ENCODE assay signal across 13 cellular contexts in the genomic region with DNA sequence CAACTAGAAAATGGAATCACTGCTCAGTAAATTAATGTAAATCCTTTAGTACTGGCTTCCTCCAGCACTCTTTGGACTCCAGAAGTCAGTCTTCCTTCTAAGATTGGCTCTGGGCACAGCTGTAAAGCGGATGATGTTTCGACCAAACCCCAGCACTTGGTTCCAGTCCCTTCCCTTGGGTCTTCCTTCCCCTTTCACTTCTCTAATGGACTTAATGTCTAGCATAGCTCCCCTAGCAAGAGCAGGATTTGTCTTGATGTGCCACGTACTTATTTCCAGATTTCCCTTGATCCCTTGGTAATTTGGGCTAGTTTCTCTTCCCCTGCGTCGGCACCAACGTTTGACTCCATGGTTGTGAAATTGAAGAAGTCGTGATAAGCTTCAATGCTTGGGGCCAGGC. TPM values are rescaled to one million over a fixed set of nuclear protein-coding genes. Genes with fewer than 3 reads are reported as not detected.
DNase-seq lines count a peak whose midpoint lies in the region; ATAC-seq and TF ChIP-seq lines count a peak whose summit lies in the region.
"Had no signal": no experiment of that assay in that cellular context is flagged by ENCODE, and none has a peak within 500 bp of the region (broad histone marks: within the 10 kb centered on the region; RNA-seq: fewer than 3 reads in every experiment).

No MANE protein-coding gene starts in this region.

- H3K9me3 ChIP-seq in Karpas-422 (ENCODE audit: low read length) (no peaks in the 10 kb centered on the region), spleen (no peaks in the 10 kb centered on the region)
- H3K9me3 ChIP-seq: Peyer's patch had no signal

- peak; percentile 44 for ATAC-seq in GM18498 (IDR thresholded peaks at IDR 0.05; ENCODE audit: unreplicated experiment)
- peak; percentile 62 for ATAC-seq in GM21528 (IDR thresholded peaks at IDR 0.05; ENCODE audit: low FRiP score, unreplicated experiment)
- no peak for ATAC-seq in GM21447 (IDR thresholded peaks at IDR 0.05; ENCODE audit: unreplicated experiment)
- ATAC-seq: stimulated activated naive CD8-positive, alpha-beta T cell treated with anti-CD3 and anti-CD28 coated beads, Interleukin-15, Interleukin-2, amounts not matched to agents 100 U/mL and 50 U/mL, for 24 hours had no signal

- peaks cover 82% of the 10 kb centered on the region for H3K79me2 ChIP-seq in Karpas-422 (ENCODE audit: low read length)

- H3K27me3 ChIP-seq in Karpas-422 (ENCODE audit: low read length) (no peaks in the 10 kb centered on the region), spleen (replicated peaks in 1 of 7) (no peaks in the 10 kb centered on the region)
- H3K27me3 ChIP-seq: Peyer's patch had no signal

- TF ChIP-seq POLR2A in spleen (IDR thresholded peaks at IDR 0.05) = no peak

- intact Hi-C loops in spleen (cut with DNase I; ENCODE audit: low total_unique reads) = no loop called here

- peak overlapping the region; percentile 75 for H3K4me2 ChIP-seq in Karpas-422 (ENCODE audit: low read depth, low read length, poor library complexity, severe bottlenecking)

- H3K4me1 ChIP-seq in Karpas-422 (ENCODE audit: low read length) (peaks cover 77% of the 10 kb centered on the region), spleen (peaks cover 0 to 28% (median 5%) of the 10 kb centered on the region in 6 donors)
- H3K4me1 ChIP-seq: Peyer's patch had no signal

- WGBS in spleen, 5 donors = 55 to 72% (median 68%) methylated on average over 7 of the region's 7 CpGs

- H3K4me3 ChIP-seq in Karpas-422 (ENCODE audit: low read length) (peak overlapping the region; percentile 59), spleen (no peak overlapping the region)
- H3K4me3 ChIP-seq: Peyer's patch had no signal

- H3K9me2 ChIP-seq in Karpas-422 (replicated peaks; ENCODE audit: insufficient read depth, low read length) = no peaks in the 10 kb centered on the region

- H2AFZ ChIP-seq in Karpas-422 (ENCODE audit: low read length) = no peak overlapping the region

- peak overlapping the region; percentile 97 for H3K27ac ChIP-seq in Karpas-422 (ENCODE audit: low read length)
- H3K27ac ChIP-seq in spleen = no peak overlapping the region
- H3K27ac ChIP-seq: Peyer's patch had no signal

- DNase-seq in Karpas-422 = peak; percentile 89
- peak; percentile 87 for DNase-seq in medulla oblongata (ENCODE audit: extremely low spot score)
- no peak for DNase-seq in spleen
- DNase-seq in KBM-7 = no peak
- DNase-seq in activated T-cell treated with anti-CD3 and anti-CD28 coated beads, Interleukin-2, amount 50 U/mL, for 1 hour = no peak
- DNase-seq: activated naive CD8-positive, alpha-beta T cell treated with anti-CD3 and anti-CD28 coated beads for 36 hours; NCI-H1092 treated with DMSO at 0.1 percent for 48 hours; Peyer's patch; stimulated activated CD4-positive, alpha-beta T cell treated with anti-CD3 and anti-CD28 coated beads, Interleukin-15, amount 100 ng/mL, for 24 hours; stimulated activated naive CD8-positive, alpha-beta T cell treated with anti-CD3 and anti-CD28 coated beads, Interleukin-15, Interleukin-2, amounts not matched to agents 100 U/mL and 50 U/mL, for 24 hours had no signal

- H3K36me3 ChIP-seq in Karpas-422 (ENCODE audit: insufficient read depth, low read length) (peaks cover 13% of the 10 kb centered on the region), spleen (no peaks in the 10 kb centered on the region)
- H3K36me3 ChIP-seq: Peyer's patch had no signal

- TF ChIP-seq CTCF in spleen (IDR thresholded peaks at IDR 0.05 in 8 of 11, conservative IDR thresholded peaks at IDR 0.05 in 3 of 11) = no peak

- in situ Hi-C loops in KBM-7 (cut with MboI; ENCODE audit: low pct_unique_long_range_greater_than_20kb, low sequenced_read_pairs) = no loop called here

- no peaks in the 10 kb centered on the region for H4K20me1 ChIP-seq in Karpas-422 (ENCODE audit: insufficient read depth, low read depth, low read length)

- peak overlapping the region; percentile 55 for H3K9ac ChIP-seq in Karpas-422 (ENCODE audit: low read length)

RNA-seq across cellular contexts. Expression of a gene that starts 28.3 kb away (rescaled TPM):
- total RNA-seq in Karpas-422 (2014; rRNA removed; shearing (Covaris generic); ENCODE audit: low replicate concordance) = 149 and 291 TPM in 2 replicates
- total RNA-seq in spleen = 10 to 100 TPM; 12.7 to 33.4 (median 17.6) TPM
- 10 to 100 TPM; 16.5 to 23.5 (median 20.4) TPM for polyA plus RNA-seq in spleen

Comparison
In these comparisons a context has a peak if more than half of its experiments do, and no peak if none do; other contexts are left out.
1. DNase-seq: peak in Karpas-422 (single experiment) and medulla oblongata (single experiment); none in spleen (single experiment), KBM-7 (single experiment) and activated T-cell treated with anti-CD3 and anti-CD28 coated beads, Interleukin-2, amount 50 U/mL, for 1 hour (single experiment).